In the genomic region with DNA sequence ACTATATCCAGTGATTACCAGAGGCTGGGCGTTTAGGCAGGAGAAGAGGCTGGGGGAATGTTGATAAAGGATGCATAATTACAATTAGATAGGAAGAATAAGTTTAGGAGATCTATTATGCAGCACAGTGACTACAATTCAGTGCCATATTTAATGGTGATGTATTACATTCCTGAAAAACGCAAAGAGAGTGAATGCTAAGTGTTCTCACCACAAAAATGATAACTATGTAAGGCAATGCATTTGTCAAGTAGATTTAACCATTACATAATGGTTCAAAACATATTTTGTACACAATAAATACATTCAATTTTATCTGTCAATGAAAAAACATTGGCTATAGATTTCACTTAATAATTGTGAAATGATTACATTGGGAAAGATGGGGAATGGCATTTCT, we compare ENCODE assay signal across 21 cellular contexts.
DNase-seq lines count a peak whose midpoint lies in the region; ATAC-seq and TF ChIP-seq lines count a peak whose summit lies in the region.
"Had no signal": no experiment of that assay in that cellular context is flagged by ENCODE, and none has a peak within 500 bp of the region (broad histone marks: within the 10 kb centered on the region; RNA-seq: fewer than 3 reads in every experiment).

No MANE protein-coding gene starts in this region.

- no peak overlapping the region for H3K4me3 ChIP-seq in choroid plexus epithelial cell (ENCODE audit: low read depth, low read length)
- H3K4me3 ChIP-seq: GM12878, HAP-1, SK-N-MC had no signal

- TF ChIP-seq CTCF in choroid plexus epithelial cell (conservative IDR thresholded peaks at IDR 0.05; ENCODE audit: low read depth, low read length) = no peak

- DNase-seq in AG20443 (ENCODE audit: low spot score) = peak; percentile 20
- DNase-seq in HS-5 (ENCODE audit: low read depth) = peak; percentile 40
- DNase-seq in choroid plexus epithelial cell (ENCODE audit: low read depth) = peak; percentile 2
- DNase-seq in iris pigment epithelial cell (ENCODE audit: low read depth) = peak; percentile 79
- no peak for DNase-seq in iPS-NIHi7 (ENCODE audit: extremely low spot score)
- no peak for DNase-seq in RKO (ENCODE audit: low spot score)
- no peak for DNase-seq in MV-4-11 (lab: John Stamatoyannopoulos, UW)
- DNase-seq: BE2C; CD4-positive, alpha-beta T cell; KG1; NCI-H1105; NCI-H187; NCI-H226; NCI-H524 treated with DMSO at 0.1 percent for 48 hours; Right ventricle myocardium superior had no signal

- no peak for ATAC-seq in GM19463 (IDR thresholded peaks at IDR 0.05; ENCODE audit: unreplicated experiment)
- ATAC-seq: GM12878, HepG2, Panc1 had no signal

Comparison
In these comparisons a context has a peak if more than half of its experiments do, and no peak if none do; other contexts are left out.
1. DNase-seq: peak in AG20443 (single experiment), HS-5 (single experiment), choroid plexus epithelial cell (single experiment) and iris pigment epithelial cell (single experiment); none in iPS-NIHi7 (single experiment), RKO (single experiment) and MV-4-11 (single experiment).